11 cellular contexts compared by ENCODE assay signal in the genomic region with DNA sequence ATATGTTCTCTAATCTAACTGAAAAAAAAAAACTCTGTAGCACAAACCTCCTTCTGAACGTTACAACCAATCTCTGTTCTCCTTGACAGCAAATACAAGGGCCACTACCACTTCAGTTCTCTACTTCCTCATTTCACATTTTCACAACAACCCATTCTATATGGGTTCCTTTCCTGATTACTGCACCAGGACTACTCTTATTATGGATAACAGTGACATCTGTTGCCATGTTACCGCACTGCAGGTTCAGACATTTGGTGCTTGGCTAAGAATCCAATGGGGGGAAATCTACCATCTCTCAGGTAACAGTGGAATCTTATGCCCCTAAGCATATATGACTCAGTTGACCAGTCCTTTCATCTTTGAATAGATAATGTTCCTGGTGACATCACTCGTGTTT. TPM values are rescaled to one million over a fixed set of nuclear protein-coding genes. Genes with fewer than 3 reads are reported as not detected.
DNase-seq lines count a peak whose midpoint lies in the region; ATAC-seq lines count a peak whose summit lies in the region.
"Had no signal": no experiment of that assay in that cellular context is flagged by ENCODE, and none has a peak within 500 bp of the region (broad histone marks: within the 10 kb centered on the region; RNA-seq: fewer than 3 reads in every experiment).

No MANE protein-coding gene starts in this region.

- H3K36me3 Mint-ChIP-seq in activated T-helper 17 cell treated with anti-CD3 and anti-CD28 coated beads, Interleukin-2, amount 50 U/mL, for 72 hours (ENCODE audit: low read depth), result no peaks in the 10 kb centered on the region
- H3K36me3 Mint-ChIP-seq in memory B cell, result no peaks in the 10 kb centered on the region

- DNase-seq in NCI-H1417 (lab: John Stamatoyannopoulos, UW), result peak in 2 of 3 experiments; percentile 1 to 26
- DNase-seq in NCI-H1417 treated with DMSO at 0.1 percent for 48 hours (lab: John Stamatoyannopoulos, UW), result no peak
- peak; percentile 87 for DNase-seq in Karpas-422
- DNase-seq in memory B cell (ENCODE audit: low spot score in 2 of 2), result no peak
- DNase-seq in stimulated activated CD4-positive, alpha-beta T cell treated with anti-CD3 and anti-CD28 coated beads, Interleukin-2, amount 100 ng/mL, for 24 hours, result no peak
- DNase-seq: retina had no signal

- H3K27ac Mint-ChIP-seq in activated T-helper 17 cell treated with anti-CD3 and anti-CD28 coated beads, Interleukin-2, amount 50 U/mL, for 72 hours, result no peak overlapping the region
- H3K27ac Mint-ChIP-seq in memory B cell, result no peak overlapping the region

- H3K4me2 ChIP-seq in Karpas-422 (ENCODE audit: low read depth, low read length, poor library complexity, severe bottlenecking), result no peak overlapping the region

- no peak overlapping the region for H3K4me3 Mint-ChIP-seq in activated T-helper 17 cell treated with anti-CD3 and anti-CD28 coated beads, Interleukin-2, amount 50 U/mL, for 72 hours
- no peak overlapping the region for H3K4me3 Mint-ChIP-seq in memory B cell

- H4K20me1 ChIP-seq in Karpas-422 (ENCODE audit: insufficient read depth, low read depth, low read length), result no peaks in the 10 kb centered on the region

- H3K27me3 ChIP-seq in Karpas-422 (ENCODE audit: low read length), result no peaks in the 10 kb centered on the region

- ATAC-seq in activated T-helper 17 cell treated with anti-CD3 and anti-CD28 coated beads, Interleukin-2, amount 50 U/mL, for 72 hours (replicated peaks), result peak; percentile 12
- ATAC-seq in memory B cell (ENCODE audit: low read depth) (peak; percentile 39), HG03432 (IDR thresholded peaks at IDR 0.05; ENCODE audit: unreplicated experiment) (no peak), HG03196 (IDR thresholded peaks at IDR 0.05; ENCODE audit: unreplicated experiment) (no peak)

- no peaks in the 10 kb centered on the region for H3K36me3 ChIP-seq in Karpas-422 (ENCODE audit: insufficient read depth, low read length)
- H3K36me3 ChIP-seq: thoracic aorta had no signal

- no peak overlapping the region for H2AFZ ChIP-seq in Karpas-422 (ENCODE audit: low read length)

- H3K9me3 Mint-ChIP-seq in activated T-helper 17 cell treated with anti-CD3 and anti-CD28 coated beads, Interleukin-2, amount 50 U/mL, for 72 hours, result no peaks in the 10 kb centered on the region
- peaks cover 3% of the 10 kb centered on the region for H3K9me3 Mint-ChIP-seq in memory B cell

- no peaks in the 10 kb centered on the region for H3K9me2 ChIP-seq in Karpas-422 (replicated peaks; ENCODE audit: insufficient read depth, low read length)

- H3K4me1 ChIP-seq in Karpas-422 (ENCODE audit: low read length), result peaks cover 25% of the 10 kb centered on the region

- peaks cover 17% of the 10 kb centered on the region for H3K27me3 Mint-ChIP-seq in activated T-helper 17 cell treated with anti-CD3 and anti-CD28 coated beads, Interleukin-2, amount 50 U/mL, for 72 hours
- peaks cover 13% of the 10 kb centered on the region for H3K27me3 Mint-ChIP-seq in memory B cell

- no peaks in the 10 kb centered on the region for H3K4me1 Mint-ChIP-seq in activated T-helper 17 cell treated with anti-CD3 and anti-CD28 coated beads, Interleukin-2, amount 50 U/mL, for 72 hours
- no peaks in the 10 kb centered on the region for H3K4me1 Mint-ChIP-seq in memory B cell

- H3K9me3 ChIP-seq in Karpas-422 (ENCODE audit: low read length), result no peaks in the 10 kb centered on the region
- H3K9me3 ChIP-seq: thoracic aorta had no signal

- H3K27ac ChIP-seq in Karpas-422 (ENCODE audit: low read length), result no peak overlapping the region
- H3K27ac ChIP-seq: thoracic aorta had no signal

- no peaks in the 10 kb centered on the region for H3K79me2 ChIP-seq in Karpas-422 (ENCODE audit: low read length)

- no peak overlapping the region for H3K9ac ChIP-seq in Karpas-422 (ENCODE audit: low read length)

- H3K4me3 ChIP-seq in Karpas-422 (ENCODE audit: low read length), result no peak overlapping the region
- H3K4me3 ChIP-seq: thoracic aorta had no signal

RNA-seq across cellular contexts. Expression of gene FPR3, which starts 11.6 kb away (rescaled TPM):
- total RNA-seq in Karpas-422 (2014; rRNA removed; shearing (Covaris generic); ENCODE audit: low replicate concordance), result not detected in 2 replicates
- not detected for total RNA-seq in activated T-helper 17 cell treated with anti-CD3 and anti-CD28 coated beads, Interleukin-2, amount 50 U/mL, for 72 hours
- total RNA-seq: activated CD8-positive, alpha-beta memory T cell treated with anti-CD3 and anti-CD28 coated beads for 36 hours had no signal

RNA-seq across cellular contexts. Expression of gene FPR2, which starts 22.4 kb away (rescaled TPM):
- total RNA-seq in Karpas-422 (2014; rRNA removed; shearing (Covaris generic); ENCODE audit: low replicate concordance), result 0.58 and 7.9 TPM in 2 replicates
- not detected for total RNA-seq in activated T-helper 17 cell treated with anti-CD3 and anti-CD28 coated beads, Interleukin-2, amount 50 U/mL, for 72 hours
- total RNA-seq: activated CD8-positive, alpha-beta memory T cell treated with anti-CD3 and anti-CD28 coated beads for 36 hours had no signal

RNA-seq across cellular contexts. Expression of gene FPR1, which starts 31.7 kb away (rescaled TPM):
- total RNA-seq in Karpas-422 (2014; rRNA removed; shearing (Covaris generic); ENCODE audit: low replicate concordance), result 5.8 and 14.8 TPM in 2 replicates
- total RNA-seq in activated T-helper 17 cell treated with anti-CD3 and anti-CD28 coated beads, Interleukin-2, amount 50 U/mL, for 72 hours, result not detected
- total RNA-seq: activated CD8-positive, alpha-beta memory T cell treated with anti-CD3 and anti-CD28 coated beads for 36 hours had no signal

RNA-seq across cellular contexts. Expression of gene HAS1, which starts 59.6 kb away (rescaled TPM):
- not detected in 2 replicates for total RNA-seq in Karpas-422 (2014; rRNA removed; shearing (Covaris generic); ENCODE audit: low replicate concordance)
- not detected for total RNA-seq in activated T-helper 17 cell treated with anti-CD3 and anti-CD28 coated beads, Interleukin-2, amount 50 U/mL, for 72 hours
- total RNA-seq: activated CD8-positive, alpha-beta memory T cell treated with anti-CD3 and anti-CD28 coated beads for 36 hours had no signal

Comparison
In these comparisons a context has a peak if more than half of its experiments do, and no peak if none do; other contexts are left out.
1. DNase-seq: peak in NCI-H1417 (2 of 3) and Karpas-422 (single experiment); none in NCI-H1417 treated with DMSO at 0.1 percent for 48 hours (single experiment), memory B cell (0 of 2) and stimulated activated CD4-positive, alpha-beta T cell treated with anti-CD3 and anti-CD28 coated beads, Interleukin-2, amount 100 ng/mL, for 24 hours (0 of 2).
2. ATAC-seq: peak in activated T-helper 17 cell treated with anti-CD3 and anti-CD28 coated beads, Interleukin-2, amount 50 U/mL, for 72 hours (single experiment) and memory B cell (single experiment); none in HG03432 (single experiment) and HG03196 (single experiment).